Comparison of ENCODE assay signal across 8 cellular contexts in the genomic region with DNA sequence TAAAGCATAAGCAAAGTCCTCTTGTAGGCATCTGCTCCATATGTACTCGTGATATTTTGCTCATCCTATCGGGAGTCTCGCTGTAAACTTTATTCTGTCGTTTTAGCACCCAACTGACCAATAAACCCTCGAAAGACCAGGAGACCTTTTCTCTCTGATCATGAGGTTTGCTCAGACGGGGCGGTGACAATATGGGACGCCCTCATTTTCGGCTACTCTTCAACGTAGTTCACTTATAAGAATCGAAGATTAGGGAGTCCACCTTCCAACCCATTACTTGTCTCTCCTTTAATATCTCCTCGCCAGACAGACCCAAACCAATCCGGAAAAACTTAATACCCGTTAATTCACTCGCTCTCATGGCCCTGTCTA. TPM values are rescaled to one million over a fixed set of nuclear protein-coding genes. Genes with fewer than 3 reads are reported as not detected.
DNase-seq lines count a peak whose midpoint lies in the region; ATAC-seq and TF ChIP-seq lines count a peak whose summit lies in the region.
"Not testable (repeated sequence)": the region's sequence is repeated elsewhere in the genome, so short reads cannot be mapped to it uniquely, and the experiment has no call there.

No MANE protein-coding gene starts in this region.

- intact Hi-C loops in natural killer cell (cut with micrococcal nuclease); stomach (cut with DNase I; ENCODE audit: low total_unique reads): not testable (repeated sequence)

- not testable (repeated sequence) for H3K27me3 ChIP-seq in CD8-positive, alpha-beta memory T cell (ENCODE audit: insufficient read depth, low read length, poor library complexity, severe bottlenecking); duodenal mucosa (ENCODE audit: control insufficient read depth in 1 of 2, insufficient read depth in 2 of 2, low read length in 2 of 2); stomach

- H3K36me3 ChIP-seq in CD8-positive, alpha-beta memory T cell (ENCODE audit: insufficient read depth, low read length); duodenal mucosa (ENCODE audit: control insufficient read depth in 1 of 2, insufficient read depth in 2 of 2, low read length in 2 of 2): not testable (repeated sequence)
- H3K36me3 ChIP-seq in stomach = peaks cover 7 to 26% (median 22%) of the 10 kb centered on the region in 4 donors

- H3K27me3 Mint-ChIP-seq in CD8-positive, alpha-beta memory T cell; activated naive CD4-positive, alpha-beta T cell treated with anti-CD3 and anti-CD28 coated beads, Interleukin-2, amount 50 U/mL, for 24 hours; natural killer cell (ENCODE audit: low read depth in 2 of 2): not testable (repeated sequence)

- peaks cover 0 to 10% (median 2%) of the 10 kb centered on the region in 3 donors for H3K36me3 Mint-ChIP-seq in CD8-positive, alpha-beta memory T cell
- not testable (repeated sequence) for H3K36me3 Mint-ChIP-seq in activated naive CD4-positive, alpha-beta T cell treated with anti-CD3 and anti-CD28 coated beads, Interleukin-2, amount 50 U/mL, for 24 hours; natural killer cell

- not testable (repeated sequence) for DNase-seq in CD8-positive, alpha-beta memory T cell; natural killer cell; stomach
- peak; percentile 13 for DNase-seq in SK-MEL-5 (ENCODE audit: low read depth, low spot score)

- not testable (repeated sequence) for TF ChIP-seq CTCF in natural killer cell (IDR thresholded peaks at IDR 0.05); stomach (IDR thresholded peaks at IDR 0.05)

- 5 to 20% (median 9%) methylated on average over 13 to 15 of the region's 15 CpGs for WGBS in stomach, 5 donors

- peaks cover 6 to 12% (median 11%) of the 10 kb centered on the region in 3 donors for H3K4me1 Mint-ChIP-seq in CD8-positive, alpha-beta memory T cell
- not testable (repeated sequence) for H3K4me1 Mint-ChIP-seq in activated naive CD4-positive, alpha-beta T cell treated with anti-CD3 and anti-CD28 coated beads, Interleukin-2, amount 50 U/mL, for 24 hours
- peaks cover 11 to 12% of the 10 kb centered on the region in 2 donors for H3K4me1 Mint-ChIP-seq in natural killer cell

- CTCF ChIA-PET in CD8-positive, alpha-beta memory T cell (lab: Charles Lee) = not testable (repeated sequence)

- peak overlapping the region; percentile 87 to 94 (median 91) for H3K4me3 Mint-ChIP-seq in CD8-positive, alpha-beta memory T cell
- H3K4me3 Mint-ChIP-seq in activated naive CD4-positive, alpha-beta T cell treated with anti-CD3 and anti-CD28 coated beads, Interleukin-2, amount 50 U/mL, for 24 hours = peak overlapping the region; percentile 98
- peak overlapping the region; percentile 90 for H3K4me3 Mint-ChIP-seq in natural killer cell

- H3K9me3 Mint-ChIP-seq in CD8-positive, alpha-beta memory T cell; activated naive CD4-positive, alpha-beta T cell treated with anti-CD3 and anti-CD28 coated beads, Interleukin-2, amount 50 U/mL, for 24 hours; natural killer cell: not testable (repeated sequence)

- peak overlapping the region in 1 of 2 donors; percentile 63 for H3K9ac ChIP-seq in duodenal mucosa (ENCODE audit: low read depth in 1 of 2, low read length in 2 of 2)

- not testable (repeated sequence) for TF ChIP-seq POLR2A in stomach (IDR thresholded peaks at IDR 0.05)

- ATAC-seq in HG03280 (IDR thresholded peaks at IDR 0.05; ENCODE audit: unreplicated experiment) = peak; percentile 9
- not testable (repeated sequence) for ATAC-seq in natural killer cell

- H3K27ac ChIP-seq in CD8-positive, alpha-beta memory T cell (ENCODE audit: low read depth, low read length) = peak overlapping the region; percentile 57
- not testable (repeated sequence) for H3K27ac ChIP-seq in duodenal mucosa (ENCODE audit: low read depth, low read length)
- peak overlapping the region in 4 of 5 donors; percentile 80 to 87 (median 86) for H3K27ac ChIP-seq in stomach

- POLR2A ChIA-PET in CD8-positive, alpha-beta memory T cell (lab: Charles Lee) = not testable (repeated sequence)

- H3K4me3 ChIP-seq in CD8-positive, alpha-beta memory T cell (ENCODE audit: low read length) = peak overlapping the region; percentile 60
- H3K4me3 ChIP-seq in duodenal mucosa (ENCODE audit: low read depth in 1 of 2, low read length in 2 of 2) (peak overlapping the region; percentile 56 to 68), iPS-11a (ENCODE audit: low read depth, low read length) (peak overlapping the region; percentile 70), stomach (peak overlapping the region; percentile 47 to 60 (median 54))

- not testable (repeated sequence) for TF ChIP-seq EP300 in stomach (IDR thresholded peaks at IDR 0.05)

- H3K9me3 ChIP-seq in CD8-positive, alpha-beta memory T cell (ENCODE audit: low read length); duodenal mucosa (ENCODE audit: control insufficient read depth in 1 of 2, low read length in 2 of 2); stomach: not testable (repeated sequence)

- peak overlapping the region in 7 of 8 donors; percentile 91 to 97 (median 96) for H3K27ac Mint-ChIP-seq in CD8-positive, alpha-beta memory T cell
- peak overlapping the region; percentile 97 for H3K27ac Mint-ChIP-seq in activated naive CD4-positive, alpha-beta T cell treated with anti-CD3 and anti-CD28 coated beads, Interleukin-2, amount 50 U/mL, for 24 hours
- peak overlapping the region; percentile 92 to 95 for H3K27ac Mint-ChIP-seq in natural killer cell

- in situ Hi-C loops in SK-MEL-5 (cut with HindIII; ENCODE audit: low pct_unique_long_range_greater_than_20kb, low sequenced_read_pairs) = not testable (repeated sequence)

- not testable (repeated sequence) for H3K4me1 ChIP-seq in CD8-positive, alpha-beta memory T cell (ENCODE audit: insufficient read depth, low read length); duodenal mucosa (ENCODE audit: control insufficient read depth in 1 of 2, insufficient read depth in 2 of 2, low read length in 2 of 2); stomach

RNA-seq across cellular contexts. Expression of a gene that starts 39.1 kb away (rescaled TPM):
- total RNA-seq in CD8-positive, alpha-beta memory T cell = 100 to 1,000 TPM in 1 of 2 experiments, 10 to 100 TPM in 1; 98.0 to 101 TPM
- 48.9 TPM for polyA plus RNA-seq in CD8-positive, alpha-beta memory T cell
- 39.0 and 42.0 TPM in 2 replicates for total RNA-seq in SK-MEL-5 (2014; rRNA removed; shearing (Covaris generic))
- 55.0 and 66.8 TPM in 2 replicates for polyA plus RNA-seq in SK-MEL-5 (2015; cell fraction: cytosol; rRNA removed)
- 159 and 219 TPM in 2 replicates for polyA plus RNA-seq in SK-MEL-5 (2015; cell fraction: nucleus; rRNA removed)
- 100 to 1,000 TPM; 139 to 168 (median 153) TPM for total RNA-seq in natural killer cell
- total RNA-seq in stomach = 100 to 1,000 TPM; 114 to 243 (median 157) TPM
- 10 to 100 TPM; 19.9 to 31.2 (median 22.9) TPM for polyA plus RNA-seq in stomach
